ENCODE assay signal across 4 cellular contexts in genomic region chr19:54971446-54971845, GRCh38. TPM values are rescaled to one million over a fixed set of nuclear protein-coding genes. Genes with fewer than 3 reads are reported as not detected.
"Had no signal": no experiment of that assay in that cellular context is flagged by ENCODE, and none has a peak within 500 bp of the region (broad histone marks: within the 10 kb centered on the region; RNA-seq: fewer than 3 reads in every experiment).

No MANE protein-coding gene starts in this region.

RNA-seq across cellular contexts. Expression of gene NLRP2, which starts 5.3 kb away (rescaled TPM):
- total RNA-seq: HepG2, HT-29, HT1080, IMR-90 had no signal

RNA-seq across cellular contexts. Expression of gene NLRP7, which starts 24.1 kb away (rescaled TPM):
- total RNA-seq: HepG2, HT-29, HT1080, IMR-90 had no signal
